ENCODE assay signal across 33 cellular contexts in genomic region chr4:59039046-59039445, GRCh38.
DNase-seq lines count a peak whose midpoint lies in the region; ATAC-seq, FAIRE-seq and TF ChIP-seq lines count a peak whose summit lies in the region.
"Had no signal": no experiment of that assay in that cellular context is flagged by ENCODE, and none has a peak within 500 bp of the region (broad histone marks: within the 10 kb centered on the region; RNA-seq: fewer than 3 reads in every experiment).

No MANE protein-coding gene starts in this region.

- no peaks in the 10 kb centered on the region for H3K79me2 ChIP-seq in GM23338 (replicated peaks; ENCODE audit: insufficient read depth)

- H3K27me3 ChIP-seq in HAP-1 (ENCODE audit: low read depth) = no peaks in the 10 kb centered on the region
- no peaks in the 10 kb centered on the region for H3K27me3 ChIP-seq in GM23338 (ENCODE audit: insufficient read depth)
- H3K27me3 ChIP-seq: BE2C; BLaER1; BLaER1 treated with 17β-estradiol and CSF1 and Interleukin-3, amounts not matched to agents 10 nM and 100 nM had no signal

- H3K4me1 ChIP-seq in kidney (ENCODE audit: control insufficient read depth in 1 of 2, insufficient read depth in 1 of 2, low read depth in 1 of 2, low read length in 2 of 2) (no peaks in the 10 kb centered on the region), HAP-1 (peaks cover 16% of the 10 kb centered on the region), GM23338 (ENCODE audit: insufficient read depth) (no peaks in the 10 kb centered on the region)
- H3K4me1 ChIP-seq: A549; BE2C; BLaER1; BLaER1 treated with 17β-estradiol and CSF1 and Interleukin-3, amounts not matched to agents 10 nM and 100 nM; Caco-2 had no signal

- intact Hi-C loops in kidney (cut with DNase I) = no loop called here

- no peaks in the 10 kb centered on the region for H3K9me2 ChIP-seq in GM23338 (ENCODE audit: insufficient read depth)

- H3K4me1 Mint-ChIP-seq in WTC11 = peaks cover 9% of the 10 kb centered on the region
- peaks cover 7% of the 10 kb centered on the region; the same call in 1 of the 3 replicates for H3K4me1 Mint-ChIP-seq in GM23338
- H3K4me1 Mint-ChIP-seq: B cell; CD14-positive monocyte; CD4-positive, alpha-beta memory T cell; CD4-positive, CD25-positive, alpha-beta regulatory T cell; CD8-positive, alpha-beta memory T cell had no signal

- no peak overlapping the region for H3K4me3 ChIP-seq in kidney (ENCODE audit: low read length in 2 of 2)
- H3K4me3 ChIP-seq in HAP-1 = no peak overlapping the region
- no peak overlapping the region for H3K4me3 ChIP-seq in GM23338
- H3K4me3 ChIP-seq: A549; BLaER1; BLaER1 treated with 17β-estradiol and CSF1 and Interleukin-3, amounts not matched to agents 10 nM and 100 nM had no signal

- POLR2A ChIA-PET in WTC11 (lab: Charles Lee) = no interaction called here

- TF ChIP-seq CTCF in WTC11 (IDR thresholded peaks at IDR 0.05) (no peak), kidney (IDR thresholded peaks at IDR 0.05; ENCODE audit: borderline replicate concordance, extremely low read depth, insufficient read depth) (no peak), GM23338 (conservative IDR thresholded peaks at IDR 0.05; ENCODE audit: low read depth in 2 of 2) (no peak)

- H3K9me3 ChIP-seq in kidney (ENCODE audit: control insufficient read depth in 1 of 2, low read length in 2 of 2) = no peaks in the 10 kb centered on the region
- no peaks in the 10 kb centered on the region for H3K9me3 ChIP-seq in HAP-1
- H3K9me3 ChIP-seq: A549; BE2C; BLaER1; BLaER1 treated with 17β-estradiol and CSF1 and Interleukin-3, amounts not matched to agents 10 nM and 100 nM; Caco-2 had no signal

- no peak for ATAC-seq in WTC11
- ATAC-seq in GM23338 = no peak
- ATAC-seq: A549; CD8-positive, alpha-beta T cell had no signal

- H3K27ac Mint-ChIP-seq in WTC11 (no peak overlapping the region), GM23338 (no peak overlapping the region)
- H3K27ac Mint-ChIP-seq: B cell; CD14-positive monocyte; CD4-positive, alpha-beta memory T cell; CD4-positive, alpha-beta T cell; CD4-positive, CD25-positive, alpha-beta regulatory T cell; CD8-positive, alpha-beta memory T cell; CD8-positive, alpha-beta T cell had no signal

- H3K27ac ChIP-seq in kidney (ENCODE audit: low read depth in 2 of 2, low read length in 2 of 2) (no peak overlapping the region), GM23338 (ENCODE audit: low read depth) (no peak overlapping the region)
- H3K27ac ChIP-seq: 22Rv1; A549; BLaER1; BLaER1 treated with 17β-estradiol and CSF1 and Interleukin-3, amounts not matched to agents 10 nM and 100 nM; C4-2B had no signal

- H3K9me3 Mint-ChIP-seq in WTC11 (no peaks in the 10 kb centered on the region), GM23338 (no peaks in the 10 kb centered on the region)
- H3K9me3 Mint-ChIP-seq: CD14-positive monocyte had no signal

- H3K36me3 ChIP-seq in kidney (ENCODE audit: control insufficient read depth in 1 of 2, insufficient read depth in 2 of 2, low read length in 2 of 2) (no peaks in the 10 kb centered on the region), HAP-1 (replicated peaks) (no peaks in the 10 kb centered on the region), GM23338 (ENCODE audit: insufficient read depth) (no peaks in the 10 kb centered on the region)
- H3K36me3 ChIP-seq: BE2C; BLaER1; BLaER1 treated with 17β-estradiol and CSF1 and Interleukin-3, amounts not matched to agents 10 nM and 100 nM had no signal

- H3K4me2 ChIP-seq in GM23338 = no peak overlapping the region
- H3K4me2 ChIP-seq: A549; BLaER1; BLaER1 treated with 17β-estradiol and CSF1 and Interleukin-3, amounts not matched to agents 10 nM and 100 nM had no signal

- in situ Hi-C loops in HAP-1 (cut with MboI; ENCODE audit: low sequenced_read_pairs) = no loop called here

- H3K4me3 Mint-ChIP-seq in WTC11 (no peak overlapping the region), GM23338 (no peak overlapping the region)
- H3K4me3 Mint-ChIP-seq: B cell; CD14-positive monocyte; CD4-positive, alpha-beta memory T cell; CD4-positive, alpha-beta T cell; CD4-positive, CD25-positive, alpha-beta regulatory T cell; CD8-positive, alpha-beta memory T cell; CD8-positive, alpha-beta T cell had no signal

- H3F3A ChIP-seq in GM23338 (replicated peaks; ENCODE audit: low read depth) = no peaks in the 10 kb centered on the region

- no peak overlapping the region for H3K9ac ChIP-seq in kidney (ENCODE audit: low read length in 2 of 2)
- H3K9ac ChIP-seq: BLaER1; BLaER1 treated with 17β-estradiol and CSF1 and Interleukin-3, amounts not matched to agents 10 nM and 100 nM had no signal

- no peaks in the 10 kb centered on the region for H3K27me3 Mint-ChIP-seq in WTC11 (ENCODE audit: low read depth)
- H3K27me3 Mint-ChIP-seq in GM23338 (ENCODE audit: insufficient read depth, low read depth, poor library complexity) = no peaks in the 10 kb centered on the region
- H3K27me3 Mint-ChIP-seq: B cell; CD4-positive, alpha-beta memory T cell; CD4-positive, alpha-beta T cell; CD4-positive, CD25-positive, alpha-beta regulatory T cell; CD8-positive, alpha-beta memory T cell had no signal

- H4K20me1 ChIP-seq in GM23338 (replicated peaks; ENCODE audit: insufficient read depth) = no peaks in the 10 kb centered on the region
- H4K20me1 ChIP-seq: BLaER1; BLaER1 treated with 17β-estradiol and CSF1 and Interleukin-3, amounts not matched to agents 10 nM and 100 nM had no signal

- H3K36me3 Mint-ChIP-seq in WTC11 (no peaks in the 10 kb centered on the region), GM23338 (ENCODE audit: low read depth) (no peaks in the 10 kb centered on the region)
- H3K36me3 Mint-ChIP-seq: CD14-positive monocyte; CD4-positive, alpha-beta memory T cell; CD4-positive, CD25-positive, alpha-beta regulatory T cell; CD8-positive, alpha-beta memory T cell; CD8-positive, alpha-beta T cell had no signal

- H2AFZ ChIP-seq in GM23338 = no peak overlapping the region

- no peak for FAIRE-seq in kidney (lab: Jason Lieb, UNC)
- FAIRE-seq: A204.1, A549, D721Med had no signal

- CTCF ChIA-PET in WTC11 (lab: Charles Lee) = no interaction called here

- DNase-seq in WTC11 (ENCODE audit: low spot score) (no peak), kidney (peak; percentile 24), HAP-1 (ENCODE audit: low spot score in 2 of 2) (no peak), GM23338 (ENCODE audit: low spot score) (no peak)
- DNase-seq: 8988T; ACHN; AML-193; BE2C; C1 segment of cervical spinal cord; Caco-2; Calu3; CD4-positive, alpha-beta memory T cell; CD4-positive, alpha-beta T cell; CD4-positive, CD25-positive, alpha-beta regulatory T cell; CD8-positive, alpha-beta memory T cell; CD8-positive, alpha-beta T cell; COR-L47; DMS 273 treated with DMSO at 0.1 percent for 48 hours; DMS153; DMS53; DMS79; DMS79 treated with DMSO at 0.1 percent for 48 hours; DND-41; EL had no signal

TF ChIP-seq in WTC11, 78 proteins besides CTCF, POLR2A, EP300 and RAD21:
- peak; percentile 94 for TF ChIP-seq HMGA2 (CRISPR knock-in tag; IDR thresholded peaks at IDR 0.05)
- TF ChIP-seq TEAD4 (CRISPR knock-in tag; IDR thresholded peaks at IDR 0.05) = no peak

TF ChIP-seq in GM23338, 12 proteins besides CTCF, POLR2A, EP300 and RAD21 (continues in another document):
- TF ChIP-seq STAT1 (IDR thresholded peaks at IDR 0.05; ENCODE audit: unreplicated experiment) (no peak), NANOG (IDR thresholded peaks at IDR 0.05; ENCODE audit: borderline replicate concordance) (no peak), ZNF331 (CRISPR knock-in tag; IDR thresholded peaks at IDR 0.05; ENCODE audit: low read depth) (no peak), JUNB (IDR thresholded peaks at IDR 0.05; ENCODE audit: unreplicated experiment) (no peak), CREB1 (CRISPR knock-in tag; IDR thresholded peaks at IDR 0.05; ENCODE audit: low read depth) (no peak), REST (IDR thresholded peaks at IDR 0.05; ENCODE audit: unreplicated experiment) (no peak), EZH2 (IDR thresholded peaks at IDR 0.05; ENCODE audit: low read depth, unreplicated experiment) (no peak), ZNF114 (CRISPR knock-in tag; IDR thresholded peaks at IDR 0.05) (no peak), ETS1 (IDR thresholded peaks at IDR 0.05) (no peak)
